Comparison of ENCODE assay signal across 8 cellular contexts in the genomic region with DNA sequence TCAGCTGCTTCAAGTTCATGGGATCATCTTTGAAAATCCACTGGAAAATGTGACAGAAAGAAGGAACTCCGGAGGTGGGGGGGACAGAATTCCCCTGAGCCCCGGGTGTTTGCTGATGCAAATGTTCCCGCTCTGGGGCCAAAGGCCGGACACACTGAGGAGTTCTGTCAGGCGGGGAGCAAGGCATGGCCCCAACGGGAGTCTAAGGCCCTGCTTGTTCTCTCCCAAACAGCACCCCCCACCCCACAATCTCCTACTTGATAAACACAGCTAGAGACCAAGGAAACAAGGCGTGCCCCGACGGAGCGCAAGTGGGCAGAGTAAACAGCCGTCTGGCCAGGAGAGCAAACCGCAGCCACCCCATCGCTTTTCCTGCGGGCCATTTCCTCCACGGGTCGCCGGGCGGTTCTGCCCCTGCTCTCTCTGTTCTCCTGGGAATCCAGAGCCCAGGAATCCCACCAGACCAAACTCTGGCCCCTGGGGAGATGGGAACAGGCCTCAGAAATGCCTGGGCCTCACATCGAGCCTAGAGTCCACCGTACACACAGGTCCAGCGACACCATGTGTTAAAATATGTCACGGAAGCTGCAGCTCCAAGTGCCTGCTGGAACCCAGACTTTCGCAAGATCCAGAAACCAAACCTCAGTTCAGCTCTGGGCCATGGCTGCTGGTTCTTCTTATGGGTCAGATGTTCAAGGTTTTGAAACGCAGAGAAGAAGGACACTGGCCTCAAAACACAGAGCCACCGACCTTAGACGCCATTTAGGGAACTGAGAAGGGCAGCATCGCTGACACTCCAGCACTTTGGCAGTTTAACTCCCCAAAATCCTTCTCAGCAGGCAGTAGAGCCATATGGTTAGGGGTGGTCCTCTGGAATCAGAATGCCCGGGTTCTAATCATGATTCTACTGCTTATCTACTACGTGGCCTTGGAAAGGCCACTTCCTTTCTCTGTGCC.
DNase-seq lines count a peak whose midpoint lies in the region; ATAC-seq, FAIRE-seq and TF ChIP-seq lines count a peak whose summit lies in the region.

No MANE protein-coding gene starts in this region.

- TF ChIP-seq CTCF in A549 (IDR thresholded peaks at IDR 0.05), result no peak

- POLR2A ChIA-PET in A549 (lab: Yijun Ruan, JAX), result no interaction called here
- POLR2A ChIA-PET in HEK293T (lab: Yijun Ruan, JAX), result no interaction called here

- no peak for TF ChIP-seq POLR2A in A549 (IDR thresholded peaks at IDR 0.05; ENCODE audit: low read length)

- DNase-seq in A549 (ENCODE audit: low read depth in 1 of 2, low spot score in 1 of 2), result no peak
- peak; percentile 93 to 98 for DNase-seq in NCI-H526 (lab: John Stamatoyannopoulos, UW)
- DNase-seq in dermis blood vessel endothelial cell, result peak; percentile 33
- DNase-seq in HEK293T (ENCODE audit: extremely low spot score), result no peak
- no peak for DNase-seq in stimulated activated CD4-positive, alpha-beta T cell treated with anti-CD3 and anti-CD28 coated beads, Interleukin-15, amount 100 ng/mL, for 24 hours

- CTCF ChIA-PET in A549 (lab: Yijun Ruan, JAX) (interaction anchor here (0.7 to 1.5 kb wide), 2 partner anchors 66 to 181 kb away, joined by 5 read pairs; no protein-coding TSS in a partner anchor), HEK293T (lab: Yijun Ruan, JAX) (no interaction called here)

- FAIRE-seq in A549 (lab: Jason Lieb, UNC), result no peak

- peak overlapping the region; percentile 43 for H3K9ac ChIP-seq in mucosa of stomach (ENCODE audit: low read length)

- H3K27ac ChIP-seq in A549, result peak overlapping the region in 1 of 2 experiments; percentile 59; a peak in 2 of 6 replicates

- TF ChIP-seq RAD21 in A549 (conservative IDR thresholded peaks at IDR 0.05 in 1 of 2, IDR thresholded peaks at IDR 0.05 in 1 of 2), result no peak

- H3K4me3 ChIP-seq in A549 (no peak overlapping the region), mucosa of stomach (ENCODE audit: low read length) (no peak overlapping the region)

- no peak for TF ChIP-seq EP300 in A549 (IDR thresholded peaks at IDR 0.05)

- H3K4me2 ChIP-seq in A549, result peak overlapping the region; percentile 62

- no peaks in the 10 kb centered on the region for H3K27me3 ChIP-seq in mucosa of stomach (ENCODE audit: control insufficient read depth, insufficient read depth, low read length)

- ATAC-seq in A549, result no peak; a peak in 1 of 6 replicates
- no peak for ATAC-seq in GM18511 (IDR thresholded peaks at IDR 0.05; ENCODE audit: unreplicated experiment)
- ATAC-seq in HG02852 (IDR thresholded peaks at IDR 0.05; ENCODE audit: unreplicated experiment), result no peak

- 72% methylated on average over 26 of the region's 29 CpGs for WGBS in A549 (ENCODE audit: missing lambda C conversion rate)

- H3K36me3 ChIP-seq in mucosa of stomach (ENCODE audit: control insufficient read depth, insufficient read depth, low read length), result no peaks in the 10 kb centered on the region

- H3K9me3 ChIP-seq in A549, result no peaks in the 10 kb centered on the region
- no peaks in the 10 kb centered on the region for H3K9me3 ChIP-seq in mucosa of stomach (ENCODE audit: control insufficient read depth, low read length)

- H3K4me1 ChIP-seq in A549 (peaks cover 25% of the 10 kb centered on the region), mucosa of stomach (ENCODE audit: control insufficient read depth, insufficient read depth, low read length) (peaks cover 32% of the 10 kb centered on the region)

TF ChIP-seq in A549, 52 proteins besides CTCF, POLR2A, EP300 and RAD21 (continues in another document):
- no peak for TF ChIP-seq FOSB (CRISPR knock-in tag; IDR thresholded peaks at IDR 0.05)
- TF ChIP-seq, protein P1, sequence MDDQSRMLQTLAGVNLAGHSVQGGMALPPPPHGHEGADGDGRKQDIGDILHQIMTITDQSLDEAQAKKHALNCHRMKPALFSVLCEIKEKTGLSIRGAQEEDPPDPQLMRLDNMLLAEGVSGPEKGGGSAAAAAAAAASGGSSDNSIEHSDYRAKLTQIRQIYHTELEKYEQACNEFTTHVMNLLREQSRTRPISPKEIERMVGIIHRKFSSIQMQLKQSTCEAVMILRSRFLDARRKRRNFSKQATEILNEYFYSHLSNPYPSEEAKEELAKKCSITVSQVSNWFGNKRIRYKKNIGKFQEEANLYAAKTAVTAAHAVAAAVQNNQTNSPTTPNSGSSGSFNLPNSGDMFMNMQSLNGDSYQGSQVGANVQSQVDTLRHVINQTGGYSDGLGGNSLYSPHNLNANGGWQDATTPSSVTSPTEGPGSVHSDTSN (IDR thresholded peaks at IDR 0.05), result no peak
- no peak for TF ChIP-seq KDM5A (IDR thresholded peaks at IDR 0.05)
- TF ChIP-seq CBX8 (IDR thresholded peaks at IDR 0.05), result no peak
- no peak for TF ChIP-seq RNF2 (IDR thresholded peaks at IDR 0.05; ENCODE audit: borderline replicate concordance, low read depth)
- TF ChIP-seq ZFP36 (IDR thresholded peaks at IDR 0.05; ENCODE audit: borderline replicate concordance, partially characterized antibody), result no peak
- TF ChIP-seq GATA3 (IDR thresholded peaks at IDR 0.05; ENCODE audit: borderline replicate concordance), result no peak
- no peak for TF ChIP-seq KDM1A (IDR thresholded peaks at IDR 0.05; ENCODE audit: low read depth)
- TF ChIP-seq EHF (CRISPR knock-in tag; IDR thresholded peaks at IDR 0.05), result no peak
- TF ChIP-seq CHD4 (IDR thresholded peaks at IDR 0.05; ENCODE audit: borderline replicate concordance), result no peak
- TF ChIP-seq HEYL (CRISPR knock-in tag; IDR thresholded peaks at IDR 0.05), result no peak
- no peak for TF ChIP-seq MAFK (IDR thresholded peaks at IDR 0.05; ENCODE audit: partially characterized antibody)
- no peak for TF ChIP-seq ZC3H11A (IDR thresholded peaks at IDR 0.05)
- TF ChIP-seq, protein P2, sequence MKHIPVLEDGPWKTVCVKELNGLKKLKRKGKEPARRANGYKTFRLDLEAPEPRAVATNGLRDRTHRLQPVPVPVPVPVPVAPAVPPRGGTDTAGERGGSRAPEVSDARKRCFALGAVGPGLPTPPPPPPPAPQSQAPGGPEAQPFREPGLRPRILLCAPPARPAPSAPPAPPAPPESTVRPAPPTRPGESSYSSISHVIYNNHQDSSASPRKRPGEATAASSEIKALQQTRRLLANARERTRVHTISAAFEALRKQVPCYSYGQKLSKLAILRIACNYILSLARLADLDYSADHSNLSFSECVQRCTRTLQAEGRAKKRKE (CRISPR knock-in tag; IDR thresholded peaks at IDR 0.05; ENCODE audit: low read depth), result no peak
- no peak for TF ChIP-seq FOXS1 (CRISPR knock-in tag; IDR thresholded peaks at IDR 0.05)
- TF ChIP-seq ZSCAN20 (CRISPR knock-in tag; IDR thresholded peaks at IDR 0.05), result no peak
- no peak for TF ChIP-seq CEBPB (IDR thresholded peaks at IDR 0.05)

TF ChIP-seq in HEK293T, 16 proteins besides CTCF, POLR2A, EP300 and RAD21:
- TF ChIP-seq TARDBP (IDR thresholded peaks at IDR 0.05) (no peak), LEF1 (IDR thresholded peaks at IDR 0.05; ENCODE audit: borderline replicate concordance) (no peak), L3MBTL2 (conservative IDR thresholded peaks at IDR 0.05) (no peak), ZNF384 (IDR thresholded peaks at IDR 0.05) (no peak), SUZ12 (IDR thresholded peaks at IDR 0.05) (no peak), NFRKB (IDR thresholded peaks at IDR 0.05) (no peak), HDGF (IDR thresholded peaks at IDR 0.05; ENCODE audit: borderline replicate concordance) (no peak), ELF4 (IDR thresholded peaks at IDR 0.05) (no peak), FOXM1 (IDR thresholded peaks at IDR 0.05; ENCODE audit: borderline replicate concordance) (no peak), SP1 (IDR thresholded peaks at IDR 0.05) (no peak), ARNT (IDR thresholded peaks at IDR 0.05) (no peak), FOXK2 (IDR thresholded peaks at IDR 0.05) (no peak), CTBP1 (IDR thresholded peaks at IDR 0.05; ENCODE audit: borderline replicate concordance) (no peak), BHLHE40 (IDR thresholded peaks at IDR 0.05; ENCODE audit: borderline replicate concordance) (no peak), FOXA1 (IDR thresholded peaks at IDR 0.05) (no peak)
- TF ChIP-seq, protein P3, sequence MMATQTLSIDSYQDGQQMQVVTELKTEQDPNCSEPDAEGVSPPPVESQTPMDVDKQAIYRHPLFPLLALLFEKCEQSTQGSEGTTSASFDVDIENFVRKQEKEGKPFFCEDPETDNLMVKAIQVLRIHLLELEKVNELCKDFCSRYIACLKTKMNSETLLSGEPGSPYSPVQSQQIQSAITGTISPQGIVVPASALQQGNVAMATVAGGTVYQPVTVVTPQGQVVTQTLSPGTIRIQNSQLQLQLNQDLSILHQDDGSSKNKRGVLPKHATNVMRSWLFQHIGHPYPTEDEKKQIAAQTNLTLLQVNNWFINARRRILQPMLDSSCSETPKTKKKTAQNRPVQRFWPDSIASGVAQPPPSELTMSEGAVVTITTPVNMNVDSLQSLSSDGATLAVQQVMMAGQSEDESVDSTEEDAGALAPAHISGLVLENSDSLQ (IDR thresholded peaks at IDR 0.05), result no peak

Comparison
In these comparisons a context has a peak if more than half of its experiments do, and no peak if none do; other contexts are left out.
1. DNase-seq: peak in NCI-H526 (2 of 2) and dermis blood vessel endothelial cell (single experiment); none in A549 (0 of 2), HEK293T (single experiment) and stimulated activated CD4-positive, alpha-beta T cell treated with anti-CD3 and anti-CD28 coated beads, Interleukin-15, amount 100 ng/mL, for 24 hours (single experiment).